ENCODE assay signal across 2 cellular contexts in the genomic region with DNA sequence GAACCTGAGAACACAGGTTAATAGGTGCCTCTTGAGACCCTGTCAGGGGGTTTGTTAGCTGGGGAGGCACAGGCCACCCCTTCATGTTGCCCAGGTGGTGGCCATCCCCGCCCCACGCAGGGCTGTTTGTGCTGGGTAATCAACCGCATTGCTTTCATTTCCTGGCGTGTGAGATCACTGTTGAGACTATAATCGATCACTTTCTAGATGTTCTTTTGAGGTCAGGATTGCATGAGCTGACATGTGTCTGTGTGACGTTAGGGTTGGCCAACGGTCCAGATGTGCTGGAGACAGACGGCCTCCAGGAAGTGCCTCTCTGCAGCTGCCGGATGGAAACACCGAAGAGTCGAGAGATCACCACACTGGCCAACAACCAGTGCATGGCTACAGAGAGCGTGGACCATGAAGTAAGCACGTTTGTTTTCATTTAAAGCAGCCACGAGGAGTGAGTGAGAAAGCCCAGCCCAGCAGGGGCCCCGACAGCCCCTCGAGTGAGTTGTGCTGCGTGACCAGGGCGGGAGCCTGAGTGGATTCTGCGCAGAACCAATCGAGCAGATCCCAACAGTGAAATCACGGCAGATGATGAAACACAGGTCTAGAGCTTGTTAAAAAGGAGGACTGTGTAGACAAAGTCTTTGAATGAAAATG.
A peak's percentile ranks its signal among the peaks of the same experiment; 100 is the strongest.
TF ChIP-seq lines count a peak whose summit lies in the region.

No MANE protein-coding gene starts in this region.

TF ChIP-seq in GM12878, 131 proteins besides CTCF, POLR2A, EP300 and RAD21 (continued from another document and continues in another):
- TF ChIP-seq SP1 (IDR thresholded peaks at IDR 0.05; ENCODE audit: low read depth, low read length) (peak; percentile 58), CHD4 (IDR thresholded peaks at IDR 0.05) (no peak), SUPT20H (IDR thresholded peaks at IDR 0.05; ENCODE audit: borderline replicate concordance, control insufficient read depth, low read depth, low read length) (no peak), SRF (IDR thresholded peaks at IDR 0.05; ENCODE audit: low read depth in 2 of 2, low read length in 2 of 2) (no peak), ETV6 (conservative IDR thresholded peaks at IDR 0.05 in 1 of 2, IDR thresholded peaks at IDR 0.05 in 1 of 2; ENCODE audit: borderline replicate concordance in 1 of 2, low read depth in 1 of 2) (peak in 1 of 2 experiments; percentile 79; a peak in 2 of 4 replicates), RELB (IDR thresholded peaks at IDR 0.05; ENCODE audit: low read depth) (no peak), GATAD2B (conservative IDR thresholded peaks at IDR 0.05; ENCODE audit: low read depth) (no peak; the same call in 1 of the 2 replicates), IRF3 (IDR thresholded peaks at IDR 0.05) (no peak), GABPA (IDR thresholded peaks at IDR 0.05; ENCODE audit: low read depth) (peak; percentile 60; the same call in 1 of the 2 replicates), EGR1 (IDR thresholded peaks at IDR 0.05; ENCODE audit: borderline replicate concordance in 1 of 2, low read depth in 2 of 2, low read length in 2 of 2) (no peak), PML (IDR thresholded peaks at IDR 0.05; ENCODE audit: low read length) (0 out of 2 replicates have a peak, but pooled peaks have one; percentile 43), RUNX3 (IDR thresholded peaks at IDR 0.05; ENCODE audit: low read length) (peak; percentile 95), PAX5 (IDR thresholded peaks at IDR 0.05; ENCODE audit: borderline replicate concordance, low read depth, low read length) (peak; percentile 84), KDM1A (IDR thresholded peaks at IDR 0.05; ENCODE audit: borderline replicate concordance) (no peak), EED (IDR thresholded peaks at IDR 0.05; ENCODE audit: low read depth) (peak; percentile 74), RELA (IDR thresholded peaks at IDR 0.05; ENCODE audit: borderline replicate concordance, partially characterized antibody) (peak; percentile 85), NR2F1 (conservative IDR thresholded peaks at IDR 0.05) (peak; percentile 52; the same call in 1 of the 2 replicates), BCL11A (IDR thresholded peaks at IDR 0.05; ENCODE audit: low read depth, low read length) (peak; percentile 76)
- TF ChIP-seq, protein P1, sequence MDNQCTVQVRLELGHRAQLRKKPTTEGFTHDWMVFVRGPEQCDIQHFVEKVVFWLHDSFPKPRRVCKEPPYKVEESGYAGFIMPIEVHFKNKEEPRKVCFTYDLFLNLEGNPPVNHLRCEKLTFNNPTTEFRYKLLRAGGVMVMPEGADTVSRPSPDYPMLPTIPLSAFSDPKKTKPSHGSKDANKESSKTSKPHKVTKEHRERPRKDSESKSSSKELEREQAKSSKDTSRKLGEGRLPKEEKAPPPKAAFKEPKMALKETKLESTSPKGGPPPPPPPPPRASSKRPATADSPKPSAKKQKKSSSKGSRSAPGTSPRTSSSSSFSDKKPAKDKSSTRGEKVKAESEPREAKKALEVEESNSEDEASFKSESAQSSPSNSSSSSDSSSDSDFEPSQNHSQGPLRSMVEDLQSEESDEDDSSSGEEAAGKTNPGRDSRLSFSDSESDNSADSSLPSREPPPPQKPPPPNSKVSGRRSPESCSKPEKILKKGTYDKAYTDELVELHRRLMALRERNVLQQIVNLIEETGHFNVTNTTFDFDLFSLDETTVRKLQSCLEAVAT (IDR thresholded peaks at IDR 0.05), result 0 out of 2 replicates have a peak, but pooled peaks have one; percentile 41
- TF ChIP-seq, protein P2, sequence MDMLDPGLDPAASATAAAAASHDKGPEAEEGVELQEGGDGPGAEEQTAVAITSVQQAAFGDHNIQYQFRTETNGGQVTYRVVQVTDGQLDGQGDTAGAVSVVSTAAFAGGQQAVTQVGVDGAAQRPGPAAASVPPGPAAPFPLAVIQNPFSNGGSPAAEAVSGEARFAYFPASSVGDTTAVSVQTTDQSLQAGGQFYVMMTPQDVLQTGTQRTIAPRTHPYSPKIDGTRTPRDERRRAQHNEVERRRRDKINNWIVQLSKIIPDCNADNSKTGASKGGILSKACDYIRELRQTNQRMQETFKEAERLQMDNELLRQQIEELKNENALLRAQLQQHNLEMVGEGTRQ (IDR thresholded peaks at IDR 0.05; ENCODE audit: borderline replicate concordance, low read depth, low read length), result no peak

TF ChIP-seq in SK-N-SH, 30 proteins besides CTCF, POLR2A, EP300 and RAD21 (continued from another document):
- TF ChIP-seq PBX3 (IDR thresholded peaks at IDR 0.05) (no peak), RXRA (IDR thresholded peaks at IDR 0.05; ENCODE audit: borderline replicate concordance, low read depth) (no peak), REST (IDR thresholded peaks at IDR 0.05; ENCODE audit: low read depth, low read length) (no peak)
- TF ChIP-seq, protein P3, sequence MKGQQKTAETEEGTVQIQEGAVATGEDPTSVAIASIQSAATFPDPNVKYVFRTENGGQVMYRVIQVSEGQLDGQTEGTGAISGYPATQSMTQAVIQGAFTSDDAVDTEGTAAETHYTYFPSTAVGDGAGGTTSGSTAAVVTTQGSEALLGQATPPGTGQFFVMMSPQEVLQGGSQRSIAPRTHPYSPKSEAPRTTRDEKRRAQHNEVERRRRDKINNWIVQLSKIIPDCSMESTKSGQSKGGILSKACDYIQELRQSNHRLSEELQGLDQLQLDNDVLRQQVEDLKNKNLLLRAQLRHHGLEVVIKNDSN (IDR thresholded peaks at IDR 0.05; ENCODE audit: borderline replicate concordance, low read depth), result no peak
